ENCODE assay signal across 18 cellular contexts in genomic region chr1:114750780-114751179, GRCh38. TPM values are rescaled to one million over a fixed set of nuclear protein-coding genes. Genes with fewer than 3 reads are reported as not detected.
DNase-seq lines count a peak whose midpoint lies in the region; ATAC-seq and TF ChIP-seq lines count a peak whose summit lies in the region.
"Had no signal": no experiment of that assay in that cellular context is flagged by ENCODE, and none has a peak within 500 bp of the region (broad histone marks: within the 10 kb centered on the region; RNA-seq: fewer than 3 reads in every experiment).

No MANE protein-coding gene starts in this region.

- no peaks in the 10 kb centered on the region for H3K9me3 ChIP-seq in psoas muscle
- H3K9me3 ChIP-seq in vagina, result no peaks in the 10 kb centered on the region
- H3K9me3 ChIP-seq: spleen had no signal

- WGBS in psoas muscle, 3 donors, result 17 to 27% (median 22%) methylated on average over 5 of the region's 5 CpGs

- H3K36me3 ChIP-seq in psoas muscle (ENCODE audit: insufficient read depth in 1 of 2, low read depth in 1 of 2) (peaks cover 0 to 38% of the 10 kb centered on the region in 2 donors), vagina (peaks cover 3 to 41% of the 10 kb centered on the region in 2 donors)

- H3K27me3 ChIP-seq in psoas muscle (ENCODE audit: insufficient read depth in 3 of 3, low read length in 2 of 3) (no peaks in the 10 kb centered on the region), vagina (no peaks in the 10 kb centered on the region)
- H3K27me3 ChIP-seq: spleen had no signal

- peaks cover 85% of the 10 kb centered on the region for H3K4me1 Mint-ChIP-seq in activated CD4-positive, alpha-beta T cell treated with anti-CD3 and anti-CD28 coated beads, Interleukin-2, amount 10 ng/mL, durations not matched to agents 7 days and 5 days
- H3K4me1 Mint-ChIP-seq in activated CD4-positive, alpha-beta T cell treated with anti-CD3 and anti-CD28 coated beads, Interleukin-2, amount 10 ng/mL, durations not matched to agents 24 days and 14 days, result peaks cover 71% of the 10 kb centered on the region
- H3K4me1 Mint-ChIP-seq in central memory CD8-positive, alpha-beta T cell, result peaks cover 91% of the 10 kb centered on the region

- ATAC-seq in central memory CD8-positive, alpha-beta T cell (replicated peaks; ENCODE audit: extremely low read depth, poor library complexity, severe bottlenecking), result no peak
- peak; percentile 80 to 89 (median 86) for ATAC-seq in psoas muscle

- H3K27me3 Mint-ChIP-seq in activated CD4-positive, alpha-beta T cell treated with anti-CD3 and anti-CD28 coated beads, Interleukin-2, amount 10 ng/mL, durations not matched to agents 7 days and 5 days, result no peaks in the 10 kb centered on the region
- no peaks in the 10 kb centered on the region for H3K27me3 Mint-ChIP-seq in activated CD4-positive, alpha-beta T cell treated with anti-CD3 and anti-CD28 coated beads, Interleukin-2, amount 10 ng/mL, durations not matched to agents 24 days and 14 days
- no peaks in the 10 kb centered on the region for H3K27me3 Mint-ChIP-seq in central memory CD8-positive, alpha-beta T cell
- H3K27me3 Mint-ChIP-seq: activated B cell treated with CpG ODN at 0.5 μM for 24 hours, IgD-negative memory B cell had no signal

- POLR2A ChIA-PET in activated CD4-positive, alpha-beta T cell treated with anti-CD3 and anti-CD28 coated beads, Interleukin-2, amount 10 ng/mL, durations not matched to agents 7 days and 5 days (lab: Charles Lee), result no interaction called here

- no peak for TF ChIP-seq POLR2A in vagina (IDR thresholded peaks at IDR 0.05)

- peak overlapping the region; percentile 84 for H3K4me3 ChIP-seq in psoas muscle
- H3K4me3 ChIP-seq in vagina, result no peak overlapping the region
- H3K4me3 ChIP-seq: spleen had no signal

- no peak for DNase-seq in activated CD4-positive, alpha-beta T cell treated with anti-CD3 and anti-CD28 coated beads, Interleukin-2, amount 10 ng/mL, durations not matched to agents 7 days and 5 days
- DNase-seq in activated CD4-positive, alpha-beta T cell treated with anti-CD3 and anti-CD28 coated beads, Interleukin-2, amount 10 ng/mL, durations not matched to agents 24 days and 14 days, result no peak
- DNase-seq in NCI-H2107 (lab: John Stamatoyannopoulos, UW) (peak; percentile 79), psoas muscle (no peak), LoVo (ENCODE audit: low spot score) (no peak), vagina (ENCODE audit: extremely low spot score in 2 of 2) (no peak)
- no peak for DNase-seq in central memory CD8-positive, alpha-beta T cell (ENCODE audit: low spot score in 2 of 2)
- no peak for DNase-seq in NK-92 treated with Interleukin-12 subunit alpha and Interleukin-12 subunit beta, amount 100 ng/mL, for 24 hours (lab: John Stamatoyannopoulos, UW)
- DNase-seq: activated B cell treated with CpG ODN at 0.5 μM for 24 hours; activated effector memory CD4-positive, alpha-beta T cell treated with anti-CD3 and anti-CD28 coated beads, Interleukin-2, amount 50 U/mL, for 16 hours; cerebellar nuclear complex; DMS79 treated with DMSO at 0.1 percent for 48 hours; SHP77; spleen had no signal

- peak overlapping the region; percentile 9 for H3K27ac Mint-ChIP-seq in activated CD4-positive, alpha-beta T cell treated with anti-CD3 and anti-CD28 coated beads, Interleukin-2, amount 10 ng/mL, durations not matched to agents 7 days and 5 days
- H3K27ac Mint-ChIP-seq in activated CD4-positive, alpha-beta T cell treated with anti-CD3 and anti-CD28 coated beads, Interleukin-2, amount 10 ng/mL, durations not matched to agents 24 days and 14 days, result no peak overlapping the region
- H3K27ac Mint-ChIP-seq in central memory CD8-positive, alpha-beta T cell (ENCODE audit: low read depth), result no peak overlapping the region
- H3K27ac Mint-ChIP-seq: activated B cell treated with CpG ODN at 0.5 μM for 24 hours had no signal

- CTCF ChIA-PET in activated CD4-positive, alpha-beta T cell treated with anti-CD3 and anti-CD28 coated beads, Interleukin-2, amount 10 ng/mL, durations not matched to agents 7 days and 5 days (lab: Charles Lee), result interaction anchor here (1.3 to 1.9 kb wide), 2 partner anchors 9 to 27 kb away, joined by 3 to 4 read pairs; no protein-coding TSS in a partner anchor

- TF ChIP-seq CTCF in psoas muscle (IDR thresholded peaks at IDR 0.05) (no peak), vagina (IDR thresholded peaks at IDR 0.05) (no peak)

- intact Hi-C loops in activated CD4-positive, alpha-beta T cell treated with anti-CD3 and anti-CD28 coated beads, Interleukin-2, amount 10 ng/mL, durations not matched to agents 24 days and 14 days (cut with micrococcal nuclease), result loop anchor here (10.0 kb wide), 3 partner anchors 344 to 894 kb away; partner anchors contain the start of gene VANGL1
- intact Hi-C loops in psoas muscle (cut with DNase I) (loop anchor here (1.0 to 10.0 kb wide), 4 partner anchors 33 to 166 kb away; partner anchors contain the start of genes AMPD1 (in 1 of the 2), BCAS2 (in 1 of the 2) and NRAS (in 1 of the 2)), vagina (cut with DNase I) (no loop called here)

- peaks cover 49% of the 10 kb centered on the region for H3K36me3 Mint-ChIP-seq in activated CD4-positive, alpha-beta T cell treated with anti-CD3 and anti-CD28 coated beads, Interleukin-2, amount 10 ng/mL, durations not matched to agents 7 days and 5 days (ENCODE audit: low read depth)
- peaks cover 47% of the 10 kb centered on the region for H3K36me3 Mint-ChIP-seq in activated CD4-positive, alpha-beta T cell treated with anti-CD3 and anti-CD28 coated beads, Interleukin-2, amount 10 ng/mL, durations not matched to agents 24 days and 14 days (ENCODE audit: low read depth)
- H3K36me3 Mint-ChIP-seq in central memory CD8-positive, alpha-beta T cell (ENCODE audit: insufficient read depth), result peaks cover 59% of the 10 kb centered on the region

- no peaks in the 10 kb centered on the region for H3K9me3 Mint-ChIP-seq in activated CD4-positive, alpha-beta T cell treated with anti-CD3 and anti-CD28 coated beads, Interleukin-2, amount 10 ng/mL, durations not matched to agents 7 days and 5 days
- H3K9me3 Mint-ChIP-seq in activated CD4-positive, alpha-beta T cell treated with anti-CD3 and anti-CD28 coated beads, Interleukin-2, amount 10 ng/mL, durations not matched to agents 24 days and 14 days, result no peaks in the 10 kb centered on the region
- H3K9me3 Mint-ChIP-seq in central memory CD8-positive, alpha-beta T cell, result no peaks in the 10 kb centered on the region
- H3K9me3 Mint-ChIP-seq: activated B cell treated with CpG ODN at 0.5 μM for 24 hours, IgD-negative memory B cell had no signal

- H3K4me3 Mint-ChIP-seq in activated CD4-positive, alpha-beta T cell treated with anti-CD3 and anti-CD28 coated beads, Interleukin-2, amount 10 ng/mL, durations not matched to agents 7 days and 5 days, result no peak overlapping the region
- no peak overlapping the region for H3K4me3 Mint-ChIP-seq in activated CD4-positive, alpha-beta T cell treated with anti-CD3 and anti-CD28 coated beads, Interleukin-2, amount 10 ng/mL, durations not matched to agents 24 days and 14 days
- peak overlapping the region; percentile 43 for H3K4me3 Mint-ChIP-seq in central memory CD8-positive, alpha-beta T cell
- H3K4me3 Mint-ChIP-seq: activated B cell treated with CpG ODN at 0.5 μM for 24 hours had no signal

- peaks cover 85% of the 10 kb centered on the region for H3K4me1 ChIP-seq in psoas muscle
- H3K4me1 ChIP-seq in vagina, result peaks cover 78% of the 10 kb centered on the region

- H3K27ac ChIP-seq in psoas muscle, result peak overlapping the region; percentile 100
- no peak overlapping the region for H3K27ac ChIP-seq in vagina

RNA-seq across cellular contexts. Expression of gene CSDE1, which starts 7.0 kb away (rescaled TPM):
- total RNA-seq in activated CD4-positive, alpha-beta T cell treated with anti-CD3 and anti-CD28 coated beads, Interleukin-2, amount 10 ng/mL, durations not matched to agents 7 days and 5 days, result 100 to 1,000 TPM; 381 to 439 TPM
- 418 and 419 TPM in 2 replicates for total RNA-seq in activated CD4-positive, alpha-beta T cell treated with anti-CD3 and anti-CD28 coated beads, Interleukin-2, amount 10 ng/mL, durations not matched to agents 24 days and 14 days
- total RNA-seq in psoas muscle (1,000 to 10,000 TPM; 1,331 to 1,888 (median 1,427) TPM), vagina (278 TPM)
- 1,000 to 10,000 TPM in 1 of 3 donors, 100 to 1,000 TPM in 2; 305 to 1,390 (median 578) TPM for polyA plus RNA-seq in psoas muscle

RNA-seq across cellular contexts. Expression of gene SIKE1, which starts 29.7 kb away (rescaled TPM):
- 10 to 100 TPM; 59.4 to 65.0 TPM for total RNA-seq in activated CD4-positive, alpha-beta T cell treated with anti-CD3 and anti-CD28 coated beads, Interleukin-2, amount 10 ng/mL, durations not matched to agents 7 days and 5 days
- total RNA-seq in activated CD4-positive, alpha-beta T cell treated with anti-CD3 and anti-CD28 coated beads, Interleukin-2, amount 10 ng/mL, durations not matched to agents 24 days and 14 days, result 64.4 and 65.8 TPM in 2 replicates
- 10 to 100 TPM; 29.8 to 40.0 (median 34.7) TPM for total RNA-seq in psoas muscle
- 10 to 100 TPM; 30.4 to 53.2 (median 35.2) TPM for polyA plus RNA-seq in psoas muscle
- 38.5 TPM for total RNA-seq in vagina

RNA-seq across cellular contexts. Expression of gene NRAS, which starts 34.2 kb away (rescaled TPM):
- 10 to 100 TPM; 45.4 to 52.4 TPM for total RNA-seq in activated CD4-positive, alpha-beta T cell treated with anti-CD3 and anti-CD28 coated beads, Interleukin-2, amount 10 ng/mL, durations not matched to agents 7 days and 5 days
- 60.7 and 61.4 TPM in 2 replicates for total RNA-seq in activated CD4-positive, alpha-beta T cell treated with anti-CD3 and anti-CD28 coated beads, Interleukin-2, amount 10 ng/mL, durations not matched to agents 24 days and 14 days
- 1 to 10 TPM; 3.6 to 6.6 (median 5.9) TPM for total RNA-seq in psoas muscle
- 10 to 100 TPM in 1 of 3 donors, 1 to 10 TPM in 2; 4.3 to 15.8 (median 5.0) TPM for polyA plus RNA-seq in psoas muscle
- total RNA-seq in vagina, result 12.8 TPM

RNA-seq across cellular contexts. Expression of gene AMPD1, which starts 55.4 kb away (rescaled TPM):
- not detected for total RNA-seq in activated CD4-positive, alpha-beta T cell treated with anti-CD3 and anti-CD28 coated beads, Interleukin-2, amount 10 ng/mL, durations not matched to agents 7 days and 5 days
- not detected in 2 replicates for total RNA-seq in activated CD4-positive, alpha-beta T cell treated with anti-CD3 and anti-CD28 coated beads, Interleukin-2, amount 10 ng/mL, durations not matched to agents 24 days and 14 days
- total RNA-seq in psoas muscle (100 to 1,000 TPM in 2 of 4 donors, 10 to 100 TPM in 2; 73.4 to 289 (median 155) TPM), vagina (not detected)
- 100 to 1,000 TPM in 2 of 3 donors, 1 to 10 TPM in 1; 4.8 to 174 (median 129) TPM for polyA plus RNA-seq in psoas muscle
- total RNA-seq: activated B cell treated with CpG ODN at 0.5 μM for 24 hours, fibroblast of lung, mononuclear cell had no signal
- polyA plus RNA-seq: fibroblast of lung, urinary bladder had no signal
